Comparison of ENCODE assay signal across 22 cellular contexts in the genomic region with DNA sequence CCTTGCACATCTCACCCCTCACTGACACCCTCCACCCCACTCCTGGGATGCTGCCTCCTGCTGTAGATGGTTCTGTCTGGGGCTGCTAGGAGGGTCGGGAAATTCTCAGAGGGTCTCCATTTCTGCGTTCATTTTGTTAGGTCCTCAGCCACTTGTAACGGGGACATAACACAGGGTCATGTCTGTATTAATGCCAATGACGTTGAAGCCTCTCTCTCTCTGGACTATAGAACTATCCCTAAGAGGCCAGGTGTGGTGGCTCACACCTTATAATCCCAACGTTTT.
"Had no signal": no experiment of that assay in that cellular context is flagged by ENCODE, and none has a peak within 500 bp of the region (broad histone marks: within the 10 kb centered on the region; RNA-seq: fewer than 3 reads in every experiment).

No MANE protein-coding gene starts in this region.

- H3K27ac Mint-ChIP-seq: activated naive CD4-positive, alpha-beta T cell treated with anti-CD3 and anti-CD28 coated beads, Interleukin-2, amount 50 U/mL, for 24 hours; effector memory CD8-positive, alpha-beta T cell; stimulated activated naive B cell treated with anti-CD40 and anti-IgM and Interleukin-4, amounts not matched to agents 10 μg/mL and 1 μg/mL and 100 μg/mL, for 72 hours; T-helper 1 cell treated with Interleukin-12 subunit alpha and Interleukin-12 subunit beta and Interleukin-4 antibody, amounts not matched to agents 30 μg/mL and 1 μg/mL, for 36 hours; WTC11 had no signal

- H3K27me3 Mint-ChIP-seq: activated naive CD4-positive, alpha-beta T cell treated with anti-CD3 and anti-CD28 coated beads, Interleukin-2, amount 50 U/mL, for 24 hours; effector memory CD8-positive, alpha-beta T cell; stimulated activated naive B cell treated with anti-CD40 and anti-IgM and Interleukin-4, amounts not matched to agents 10 μg/mL and 1 μg/mL and 100 μg/mL, for 72 hours had no signal

- H3K27me3 ChIP-seq: body of pancreas, esophagus squamous epithelium, gastrocnemius medialis, sigmoid colon, transverse colon had no signal

- H3K27ac ChIP-seq: body of pancreas, esophagus squamous epithelium, gastrocnemius medialis, sigmoid colon, transverse colon had no signal

- H3K4me2 ChIP-seq: smooth muscle cell had no signal

- H3K4me3 Mint-ChIP-seq: activated naive CD4-positive, alpha-beta T cell treated with anti-CD3 and anti-CD28 coated beads, Interleukin-2, amount 50 U/mL, for 24 hours; effector memory CD8-positive, alpha-beta T cell; nephron progenitor cell; stimulated activated naive B cell treated with anti-CD40 and anti-IgM and Interleukin-4, amounts not matched to agents 10 μg/mL and 1 μg/mL and 100 μg/mL, for 72 hours; T-helper 1 cell treated with Interleukin-12 subunit alpha and Interleukin-12 subunit beta and Interleukin-4 antibody, amounts not matched to agents 30 μg/mL and 1 μg/mL, for 36 hours; WTC11 had no signal

- DNase-seq: activated gamma-delta T cell treated with Interleukin-2 at 50 U/mL for 16 hours; activated T-cell treated with anti-CD3 and anti-CD28 coated beads, Interleukin-2, amount 50 U/mL, for 1 hour; anterior cingulate cortex; body of pancreas; effector memory CD8-positive, alpha-beta T cell; esophagus squamous epithelium; gastrocnemius medialis; hypothalamus; mesendoderm; mucosa of descending colon; nephron progenitor cell; nucleus accumbens; sigmoid colon; stimulated activated CD4-positive, alpha-beta T cell treated with anti-CD3 and anti-CD28 coated beads, Interleukin-2, amount 100 ng/mL, for 48 hours; stimulated activated CD8-positive, alpha-beta memory T cell treated with anti-CD3 and anti-CD28 coated beads, Interleukin-4, amount 100 ng/mL, for 48 hours; stimulated activated naive B cell treated with anti-CD40 and anti-IgM and Interleukin-4, amounts not matched to agents 10 μg/mL and 1 μg/mL and 100 μg/mL, for 72 hours; T1000; transverse colon had no signal

- H3K4me1 Mint-ChIP-seq: activated naive CD4-positive, alpha-beta T cell treated with anti-CD3 and anti-CD28 coated beads, Interleukin-2, amount 50 U/mL, for 24 hours had no signal

- H3K4me1 ChIP-seq: gastrocnemius medialis had no signal

- H3K9me3 Mint-ChIP-seq: activated naive CD4-positive, alpha-beta T cell treated with anti-CD3 and anti-CD28 coated beads, Interleukin-2, amount 50 U/mL, for 24 hours; effector memory CD8-positive, alpha-beta T cell had no signal

- H3K9me3 ChIP-seq: body of pancreas, esophagus squamous epithelium, gastrocnemius medialis, mucosa of descending colon, sigmoid colon, transverse colon had no signal

- H3K4me3 ChIP-seq: body of pancreas, esophagus squamous epithelium, gastrocnemius medialis, mucosa of descending colon, sigmoid colon, smooth muscle cell, transverse colon had no signal
